ENCODE assay signal across 28 cellular contexts in the genomic region with DNA sequence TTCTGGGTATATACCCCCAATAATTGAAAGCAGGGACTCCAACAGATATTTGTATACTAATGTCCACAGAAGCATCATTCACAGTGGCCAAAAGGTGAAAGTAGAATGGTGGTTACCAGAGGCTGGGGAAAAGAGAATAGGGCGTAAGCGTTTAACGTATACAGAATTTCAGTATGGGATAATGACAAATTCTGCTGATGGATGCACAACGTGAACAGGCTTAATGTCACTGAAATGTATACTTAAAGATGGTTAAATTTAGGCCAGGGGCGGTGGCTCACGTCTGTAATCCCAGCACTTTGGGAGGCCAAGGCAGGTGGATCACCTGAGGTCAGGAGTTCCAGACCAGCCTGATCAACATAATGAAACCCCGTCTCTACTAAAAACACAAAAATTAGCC.
"Had no signal": no experiment of that assay in that cellular context is flagged by ENCODE, and none has a peak within 500 bp of the region (broad histone marks: within the 10 kb centered on the region; RNA-seq: fewer than 3 reads in every experiment).

No MANE protein-coding gene starts in this region.

- H3K9me3 Mint-ChIP-seq: dendritic cell treated with granulocyte-macrophage colony-stimulating factor and Interleukin-4, amounts not matched to agents 40 ng/mL and 50 ng/mL, for 4 days; effector memory CD8-positive, alpha-beta T cell; endodermal cell had no signal

- H3K27ac ChIP-seq: epithelial cell of prostate, esophagus squamous epithelium, gastrocnemius medialis, heart right ventricle, left lung, lower lobe of right lung had no signal

- FAIRE-seq: endometrium, islet of Langerhans, keratinocyte had no signal

- H3K27me3 Mint-ChIP-seq: dendritic cell treated with granulocyte-macrophage colony-stimulating factor and Interleukin-4, amounts not matched to agents 40 ng/mL and 50 ng/mL, for 4 days; effector memory CD8-positive, alpha-beta T cell; naive B cell; naive thymus-derived CD8-positive, alpha-beta T cell had no signal

- H3K9me3 ChIP-seq: esophagus squamous epithelium, gastrocnemius medialis, heart right ventricle, left lung, lower lobe of right lung, mucosa of descending colon had no signal

- H3K27me3 ChIP-seq: esophagus squamous epithelium, gastrocnemius medialis, heart right ventricle, left lung had no signal

- ATAC-seq: effector memory CD8-positive, alpha-beta T cell; esophagus mucosa; gastrocnemius medialis; heart right ventricle; left cardiac atrium; left lung; left ventricle myocardium superior; lower lobe of right lung; mucosa of descending colon; naive thymus-derived CD8-positive, alpha-beta T cell had no signal

- H3K27ac Mint-ChIP-seq: effector memory CD8-positive, alpha-beta T cell; endodermal cell; mesothelial cell of epicardium had no signal

- H3K36me3 ChIP-seq: gastrocnemius medialis, lower lobe of right lung had no signal

- H3K4me3 ChIP-seq: esophagus squamous epithelium, gastrocnemius medialis, heart right ventricle, left lung, lower lobe of right lung, mucosa of descending colon had no signal

- H3K4me3 Mint-ChIP-seq: dendritic cell treated with granulocyte-macrophage colony-stimulating factor and Interleukin-4, amounts not matched to agents 40 ng/mL and 50 ng/mL, for 4 days; effector memory CD8-positive, alpha-beta T cell; endodermal cell; mesothelial cell of epicardium; naive B cell; naive thymus-derived CD8-positive, alpha-beta T cell had no signal

- DNase-seq: cortex of kidney; effector CD8-positive, alpha-beta T cell; effector memory CD8-positive, alpha-beta T cell; endodermal cell; erythroblast; esophagus squamous epithelium; foreskin fibroblast; foreskin melanocyte; gastrocnemius medialis; glutamatergic neuron; head of caudate nucleus; heart right ventricle; hippocampal formation; left cardiac atrium; left lung; left ventricle myocardium superior; lower lobe of right lung; mesenchymal stem cell; mucosa of descending colon; naive B cell; naive thymus-derived CD8-positive, alpha-beta T cell had no signal
